In the genomic region with DNA sequence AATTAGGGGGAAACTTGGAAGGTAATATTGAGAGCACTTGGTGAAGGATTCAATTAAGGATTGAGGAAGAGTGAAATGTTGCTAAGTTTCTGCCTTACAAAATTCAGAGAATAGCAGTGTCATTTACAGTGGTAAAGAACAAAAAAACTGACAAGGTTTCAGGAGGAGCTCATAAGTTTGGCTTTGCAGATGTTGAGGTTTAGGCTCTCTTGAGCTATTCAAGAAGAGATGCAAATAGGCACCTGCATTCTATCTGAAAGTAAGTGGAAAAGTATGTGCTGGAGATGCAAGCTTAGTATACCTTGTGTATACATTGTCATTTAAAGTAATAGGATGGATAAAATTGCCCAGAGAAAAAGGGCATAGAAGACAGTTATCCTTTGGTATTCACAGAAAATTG, we compare ENCODE assay signal across 30 cellular contexts. TPM values are rescaled to one million over a fixed set of nuclear protein-coding genes. Genes with fewer than 3 reads are reported as not detected.
"Had no signal": no experiment of that assay in that cellular context is flagged by ENCODE, and none has a peak within 500 bp of the region (broad histone marks: within the 10 kb centered on the region; RNA-seq: fewer than 3 reads in every experiment).

No MANE protein-coding gene starts in this region.

- H3K9ac ChIP-seq: SK-N-SH had no signal

- H3K4me3 ChIP-seq: ascending aorta, cardiac muscle cell, colonic mucosa, SJSA1 had no signal

- H3K36me3 ChIP-seq: ascending aorta, cardiac muscle cell, colonic mucosa, SJSA1 had no signal

- ATAC-seq: activated CD8-positive, alpha-beta T cell treated with anti-CD3 and anti-CD28 coated beads for 36 hours had no signal

- DNase-seq: activated CD4-positive, alpha-beta T cell treated with anti-CD3 and anti-CD28 coated beads, Interleukin-2, amount 50 U/mL, for 4 hours; activated CD8-positive, alpha-beta T cell treated with anti-CD3 and anti-CD28 coated beads for 36 hours; activated gamma-delta T cell; activated naive CD4-positive, alpha-beta T cell treated with Interleukin-2 at 50 U/mL for 16 hours; activated naive CD8-positive, alpha-beta T cell treated with anti-CD3 and anti-CD28 coated beads, Interleukin-2, amount 10 ng/mL, durations not matched to agents 7 days and 5 days; activated T-cell treated with anti-CD3 and anti-CD28 coated beads, Interleukin-2, amount 50 U/mL, for 24 hours; amygdala; colonic mucosa; MV-4-11; NCI-H1092 treated with DMSO at 0.1 percent for 48 hours; NCI-H1417; NCI-H146; NCI-H187; NCI-H2029 treated with DMSO at 0.1 percent for 48 hours; NCI-H2107; NCI-H2171; NCI-H2227 treated with DMSO at 0.1 percent for 48 hours; NCI-H446; NCI-H524; NCI-H69; NK-92 treated with Interleukin-12 subunit alpha and Interleukin-12 subunit beta, amount 100 ng/mL, for 24 hours; SHP77; SK-N-SH had no signal

- H3K27ac ChIP-seq: ascending aorta, cardiac muscle cell, colonic mucosa, SJSA1 had no signal

- H3K9me2 ChIP-seq: SK-N-SH had no signal

- H3K27me3 ChIP-seq: ascending aorta, cardiac muscle cell, colonic mucosa, SJSA1 had no signal

- H3K4me1 ChIP-seq: ascending aorta, colonic mucosa, SJSA1 had no signal

- H3K4me2 ChIP-seq: SK-N-SH had no signal

- H3K9me3 ChIP-seq: ascending aorta, colonic mucosa, SJSA1, SK-N-SH had no signal

RNA-seq across cellular contexts. Expression of gene EMCN, which starts 22.3 kb away (rescaled TPM):
- total RNA-seq: activated CD4-positive, alpha-beta T cell treated with anti-CD3 and anti-CD28 coated beads, Interleukin-2, amount 10 ng/mL, durations not matched to agents 24 days and 14 days; activated CD8-positive, alpha-beta T cell treated with anti-CD3 and anti-CD28 coated beads for 36 hours; activated naive CD8-positive, alpha-beta T cell treated with anti-CD3 and anti-CD28 coated beads, Interleukin-2, amount 10 ng/mL, durations not matched to agents 7 days and 5 days; activated T-helper 2 cell treated with anti-CD3 and anti-CD28 coated beads, Interferon-gamma antibody, Interleukin-2, Interleukin-4, amounts not matched to agents 10 μg/mL and 5 μg/mL and 100 μg/mL, durations not matched to agents 14 hours and 24 hours and 36 hours; chondrocyte; MCF 10A; SJSA1 had no signal
